ENCODE assay signal across 1 cellular context in the genomic region with DNA sequence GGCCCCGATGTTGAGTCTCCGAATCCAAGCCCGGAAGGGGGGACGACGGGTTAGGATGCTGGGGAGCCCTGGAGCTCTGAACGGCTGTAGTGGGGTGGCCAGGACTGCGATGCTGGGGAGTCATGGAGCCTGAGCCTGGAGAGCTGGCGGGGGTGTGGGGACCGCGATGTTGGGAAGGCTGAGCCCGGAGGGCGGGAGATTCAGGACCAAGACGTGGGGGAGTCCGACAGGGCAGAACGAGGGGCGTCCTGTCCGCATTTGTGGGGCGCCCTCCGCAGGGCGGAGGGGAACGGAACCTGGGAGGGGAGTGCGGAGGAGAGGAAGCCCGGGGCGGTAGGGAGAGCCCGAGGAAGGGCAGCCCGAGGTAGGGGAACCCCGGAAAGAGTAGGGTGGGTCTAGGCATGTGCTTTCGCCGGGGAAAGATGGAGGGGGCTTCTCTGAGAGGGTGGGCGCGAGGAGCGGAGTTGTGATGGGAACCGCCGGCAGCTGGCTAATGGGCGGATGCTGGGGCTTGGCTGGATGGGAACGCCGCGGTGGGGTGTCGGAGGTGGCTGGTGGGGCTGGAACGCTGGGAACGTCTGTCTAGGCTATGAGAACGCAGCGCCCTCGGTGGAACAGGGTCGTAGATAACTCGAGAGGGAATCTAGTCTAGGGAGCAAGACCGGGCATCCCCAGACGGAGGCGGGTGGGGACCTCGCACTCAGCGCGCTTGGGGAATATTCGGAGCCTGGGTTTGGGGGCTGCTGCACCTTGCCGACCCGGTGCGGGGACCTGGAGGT.
TF ChIP-seq lines count a peak whose summit lies in the region.

No MANE protein-coding gene starts in this region.

TF ChIP-seq in HepG2, 621 proteins besides CTCF, POLR2A, EP300 and RAD21 (continued from another document and continues in another):
- TF ChIP-seq ZNF672 (CRISPR knock-in tag; IDR thresholded peaks at IDR 0.05) (0 out of 2 replicates have a peak, but pooled peaks have one; percentile 70), ZNF543 (CRISPR knock-in tag; IDR thresholded peaks at IDR 0.05) (peak; percentile 53; the same call in 1 of the 2 replicates), ZFP82 (CRISPR knock-in tag; IDR thresholded peaks at IDR 0.05; ENCODE audit: borderline replicate concordance) (peak; percentile 81; the same call in 1 of the 2 replicates), ZSCAN31 (CRISPR knock-in tag; IDR thresholded peaks at IDR 0.05; ENCODE audit: low read depth) (peak; percentile 61; the same call in 1 of the 2 replicates), ZNF430 (CRISPR knock-in tag; IDR thresholded peaks at IDR 0.05) (peak; percentile 31; the same call in 1 of the 2 replicates), ZFP41 (CRISPR knock-in tag; IDR thresholded peaks at IDR 0.05; ENCODE audit: borderline replicate concordance) (0 out of 2 replicates have a peak, but pooled peaks have one; percentile 42), ZNF230 (CRISPR knock-in tag; IDR thresholded peaks at IDR 0.05) (0 out of 2 replicates have a peak, but pooled peaks have one; percentile 22), SOX6 (IDR thresholded peaks at IDR 0.05) (no peak), SOX6 (CRISPR knock-in tag; IDR thresholded peaks at IDR 0.05) (0 out of 2 replicates have a peak, but pooled peaks have one; percentile 21), ZNF782 (CRISPR knock-in tag; IDR thresholded peaks at IDR 0.05; ENCODE audit: borderline replicate concordance) (no peak), FOXA1 (IDR thresholded peaks at IDR 0.05) (no peak), FOXA1 (CRISPR knock-in tag; IDR thresholded peaks at IDR 0.05) (no peak), PHF8 (CRISPR knock-in tag; IDR thresholded peaks at IDR 0.05) (peak; percentile 62; the same call in 1 of the 2 replicates), FIP1L1 (IDR thresholded peaks at IDR 0.05; ENCODE audit: borderline replicate concordance, insufficient read depth, low read depth, low read length) (no peak), ZNF772 (CRISPR knock-in tag; IDR thresholded peaks at IDR 0.05) (peak; percentile 53), ZNF225 (CRISPR knock-in tag; IDR thresholded peaks at IDR 0.05) (peak; percentile 75; the same call in 1 of the 2 replicates), LCORL (IDR thresholded peaks at IDR 0.05) (no peak), LCORL (CRISPR knock-in tag; IDR thresholded peaks at IDR 0.05) (peak; percentile 63; the same call in 1 of the 2 replicates), PHF5A (CRISPR knock-in tag; IDR thresholded peaks at IDR 0.05; ENCODE audit: low read depth, unreplicated experiment) (no peak), ZNF776 (CRISPR knock-in tag; IDR thresholded peaks at IDR 0.05) (peak; percentile 13; the same call in 1 of the 2 replicates), ZNF138 (CRISPR knock-in tag; IDR thresholded peaks at IDR 0.05; ENCODE audit: low read depth) (peak; percentile 73; the same call in 1 of the 2 replicates), MTA1 (CRISPR knock-in tag; IDR thresholded peaks at IDR 0.05; ENCODE audit: borderline replicate concordance) (peak; percentile 22; the same call in 1 of the 2 replicates), ZNF558 (CRISPR knock-in tag; IDR thresholded peaks at IDR 0.05; ENCODE audit: borderline replicate concordance) (peak; percentile 72; the same call in 1 of the 2 replicates), PHF21A (CRISPR knock-in tag; IDR thresholded peaks at IDR 0.05) (peak; percentile 42; the same call in 1 of the 2 replicates), NONO (IDR thresholded peaks at IDR 0.05) (no peak), NONO (CRISPR knock-in tag; conservative IDR thresholded peaks at IDR 0.05) (0 out of 2 replicates have a peak, but pooled peaks have one; percentile 12), TCF12 (IDR thresholded peaks at IDR 0.05) (no peak), TCF12 (CRISPR knock-in tag; IDR thresholded peaks at IDR 0.05) (peak; percentile 29; the same call in 1 of the 2 replicates), SRY (CRISPR knock-in tag; IDR thresholded peaks at IDR 0.05) (0 out of 2 replicates have a peak, but pooled peaks have one; percentile 34), ZNF709 (CRISPR knock-in tag; IDR thresholded peaks at IDR 0.05) (0 out of 2 replicates have a peak, but pooled peaks have one; percentile 23)
- TF ChIP-seq, protein P1, sequence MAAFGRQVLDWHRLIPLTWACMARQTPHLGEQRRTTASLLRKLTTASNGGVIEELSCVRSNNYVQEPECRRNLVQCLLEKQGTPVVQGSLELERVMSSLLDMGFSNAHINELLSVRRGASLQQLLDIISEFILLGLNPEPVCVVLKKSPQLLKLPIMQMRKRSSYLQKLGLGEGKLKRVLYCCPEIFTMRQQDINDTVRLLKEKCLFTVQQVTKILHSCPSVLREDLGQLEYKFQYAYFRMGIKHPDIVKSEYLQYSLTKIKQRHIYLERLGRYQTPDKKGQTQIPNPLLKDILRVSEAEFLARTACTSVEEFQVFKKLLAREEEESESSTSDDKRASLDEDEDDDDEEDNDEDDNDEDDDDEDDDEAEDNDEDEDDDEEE (CRISPR knock-in tag; IDR thresholded peaks at IDR 0.05): no peak; the same call in 1 of the 2 replicates
- TF ChIP-seq, protein P2, sequence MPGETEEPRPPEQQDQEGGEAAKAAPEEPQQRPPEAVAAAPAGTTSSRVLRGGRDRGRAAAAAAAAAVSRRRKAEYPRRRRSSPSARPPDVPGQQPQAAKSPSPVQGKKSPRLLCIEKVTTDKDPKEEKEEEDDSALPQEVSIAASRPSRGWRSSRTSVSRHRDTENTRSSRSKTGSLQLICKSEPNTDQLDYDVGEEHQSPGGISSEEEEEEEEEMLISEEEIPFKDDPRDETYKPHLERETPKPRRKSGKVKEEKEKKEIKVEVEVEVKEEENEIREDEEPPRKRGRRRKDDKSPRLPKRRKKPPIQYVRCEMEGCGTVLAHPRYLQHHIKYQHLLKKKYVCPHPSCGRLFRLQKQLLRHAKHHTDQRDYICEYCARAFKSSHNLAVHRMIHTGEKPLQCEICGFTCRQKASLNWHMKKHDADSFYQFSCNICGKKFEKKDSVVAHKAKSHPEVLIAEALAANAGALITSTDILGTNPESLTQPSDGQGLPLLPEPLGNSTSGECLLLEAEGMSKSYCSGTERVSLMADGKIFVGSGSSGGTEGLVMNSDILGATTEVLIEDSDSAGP (CRISPR knock-in tag; IDR thresholded peaks at IDR 0.05; ENCODE audit: borderline replicate concordance): peak; percentile 22; the same call in 1 of the 2 replicates
- TF ChIP-seq, protein P3, sequence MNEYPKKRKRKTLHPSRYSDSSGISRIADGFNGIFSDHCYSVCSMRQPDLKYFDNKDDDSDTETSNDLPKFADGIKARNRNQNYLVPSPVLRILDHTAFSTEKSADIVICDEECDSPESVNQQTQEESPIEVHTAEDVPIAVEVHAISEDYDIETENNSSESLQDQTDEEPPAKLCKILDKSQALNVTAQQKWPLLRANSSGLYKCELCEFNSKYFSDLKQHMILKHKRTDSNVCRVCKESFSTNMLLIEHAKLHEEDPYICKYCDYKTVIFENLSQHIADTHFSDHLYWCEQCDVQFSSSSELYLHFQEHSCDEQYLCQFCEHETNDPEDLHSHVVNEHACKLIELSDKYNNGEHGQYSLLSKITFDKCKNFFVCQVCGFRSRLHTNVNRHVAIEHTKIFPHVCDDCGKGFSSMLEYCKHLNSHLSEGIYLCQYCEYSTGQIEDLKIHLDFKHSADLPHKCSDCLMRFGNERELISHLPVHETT (CRISPR knock-in tag; conservative IDR thresholded peaks at IDR 0.05): 0 out of 2 replicates have a peak, but pooled peaks have one; percentile 25
- TF ChIP-seq, protein P4, sequence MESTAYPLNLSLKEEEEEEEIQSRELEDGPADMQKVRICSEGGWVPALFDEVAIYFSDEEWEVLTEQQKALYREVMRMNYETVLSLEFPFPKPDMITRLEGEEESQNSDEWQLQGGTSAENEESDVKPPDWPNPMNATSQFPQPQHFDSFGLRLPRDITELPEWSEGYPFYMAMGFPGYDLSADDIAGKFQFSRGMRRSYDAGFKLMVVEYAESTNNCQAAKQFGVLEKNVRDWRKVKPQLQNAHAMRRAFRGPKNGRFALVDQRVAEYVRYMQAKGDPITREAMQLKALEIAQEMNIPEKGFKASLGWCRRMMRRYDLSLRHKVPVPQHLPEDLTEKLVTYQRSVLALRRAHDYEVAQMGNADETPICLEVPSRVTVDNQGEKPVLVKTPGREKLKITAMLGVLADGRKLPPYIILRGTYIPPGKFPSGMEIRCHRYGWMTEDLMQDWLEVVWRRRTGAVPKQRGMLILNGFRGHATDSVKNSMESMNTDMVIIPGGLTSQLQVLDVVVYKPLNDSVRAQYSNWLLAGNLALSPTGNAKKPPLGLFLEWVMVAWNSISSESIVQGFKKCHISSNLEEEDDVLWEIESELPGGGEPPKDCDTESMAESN (CRISPR knock-in tag; conservative IDR thresholded peaks at IDR 0.05): 0 out of 2 replicates have a peak, but pooled peaks have one; percentile 23
- TF ChIP-seq, protein P5, sequence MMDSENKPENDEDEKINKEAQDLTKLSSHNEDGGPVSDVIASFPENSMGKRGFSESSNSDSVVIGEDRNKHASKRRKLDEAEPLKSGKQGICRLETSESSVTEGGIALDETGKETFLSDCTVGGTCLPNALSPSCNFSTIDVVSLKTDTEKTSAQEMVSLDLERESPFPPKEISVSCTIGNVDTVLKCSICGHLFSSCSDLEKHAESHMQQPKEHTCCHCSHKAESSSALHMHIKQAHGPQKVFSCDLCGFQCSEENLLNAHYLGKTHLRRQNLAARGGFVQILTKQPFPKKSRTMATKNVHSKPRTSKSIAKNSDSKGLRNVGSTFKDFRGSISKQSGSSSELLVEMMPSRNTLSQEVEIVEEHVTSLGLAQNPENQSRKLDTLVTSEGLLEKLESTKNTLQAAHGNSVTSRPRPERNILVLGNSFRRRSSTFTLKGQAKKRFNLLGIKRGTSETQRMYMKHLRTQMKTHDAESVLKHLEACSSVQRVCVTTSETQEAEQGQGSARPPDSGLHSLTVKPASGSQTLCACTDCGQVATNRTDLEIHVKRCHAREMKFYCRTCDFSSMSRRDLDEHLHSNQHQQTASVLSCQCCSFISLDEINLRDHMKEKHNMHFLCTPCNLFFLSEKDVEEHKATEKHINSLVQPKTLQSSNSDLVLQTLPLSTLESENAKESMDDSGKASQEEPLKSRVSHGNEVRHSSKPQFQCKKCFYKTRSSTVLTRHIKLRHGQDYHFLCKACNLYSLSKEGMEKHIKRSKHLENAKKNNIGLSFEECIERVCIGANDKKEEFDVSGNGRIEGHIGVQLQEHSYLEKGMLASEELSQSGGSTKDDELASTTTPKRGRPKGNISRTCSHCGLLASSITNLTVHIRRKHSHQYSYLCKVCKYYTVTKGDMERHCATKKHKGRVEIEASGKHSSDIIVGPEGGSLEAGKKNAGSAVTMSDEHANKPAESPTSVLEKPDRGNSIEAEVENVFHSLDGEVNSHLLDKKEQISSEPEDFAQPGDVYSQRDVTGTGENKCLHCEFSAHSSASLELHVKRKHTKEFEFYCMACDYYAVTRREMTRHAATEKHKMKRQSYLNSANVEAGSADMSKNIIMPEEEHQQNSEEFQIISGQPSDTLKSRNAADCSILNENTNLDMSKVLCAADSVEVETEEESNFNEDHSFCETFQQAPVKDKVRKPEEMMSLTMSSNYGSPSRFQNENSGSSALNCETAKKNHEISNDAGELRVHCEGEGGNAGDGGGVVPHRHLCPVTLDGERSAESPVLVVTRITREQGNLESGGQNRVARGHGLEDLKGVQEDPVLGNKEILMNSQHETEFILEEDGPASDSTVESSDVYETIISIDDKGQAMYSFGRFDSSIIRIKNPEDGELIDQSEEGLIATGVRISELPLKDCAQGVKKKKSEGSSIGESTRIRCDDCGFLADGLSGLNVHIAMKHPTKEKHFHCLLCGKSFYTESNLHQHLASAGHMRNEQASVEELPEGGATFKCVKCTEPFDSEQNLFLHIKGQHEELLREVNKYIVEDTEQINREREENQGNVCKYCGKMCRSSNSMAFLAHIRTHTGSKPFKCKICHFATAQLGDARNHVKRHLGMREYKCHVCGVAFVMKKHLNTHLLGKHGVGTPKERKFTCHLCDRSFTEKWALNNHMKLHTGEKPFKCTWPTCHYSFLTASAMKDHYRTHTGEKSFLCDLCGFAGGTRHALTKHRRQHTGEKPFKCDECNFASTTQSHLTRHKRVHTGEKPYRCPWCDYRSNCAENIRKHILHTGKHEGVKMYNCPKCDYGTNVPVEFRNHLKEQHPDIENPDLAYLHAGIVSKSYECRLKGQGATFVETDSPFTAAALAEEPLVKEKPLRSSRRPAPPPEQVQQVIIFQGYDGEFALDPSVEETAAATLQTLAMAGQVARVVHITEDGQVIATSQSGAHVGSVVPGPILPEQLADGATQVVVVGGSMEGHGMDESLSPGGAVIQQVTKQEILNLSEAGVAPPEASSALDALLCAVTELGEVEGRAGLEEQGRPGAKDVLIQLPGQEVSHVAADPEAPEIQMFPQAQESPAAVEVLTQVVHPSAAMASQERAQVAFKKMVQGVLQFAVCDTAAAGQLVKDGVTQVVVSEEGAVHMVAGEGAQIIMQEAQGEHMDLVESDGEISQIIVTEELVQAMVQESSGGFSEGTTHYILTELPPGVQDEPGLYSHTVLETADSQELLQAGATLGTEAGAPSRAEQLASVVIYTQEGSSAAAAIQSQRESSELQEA (CRISPR knock-in tag; IDR thresholded peaks at IDR 0.05; ENCODE audit: not compliant biosample characterization): no peak
- TF ChIP-seq, protein P6, sequence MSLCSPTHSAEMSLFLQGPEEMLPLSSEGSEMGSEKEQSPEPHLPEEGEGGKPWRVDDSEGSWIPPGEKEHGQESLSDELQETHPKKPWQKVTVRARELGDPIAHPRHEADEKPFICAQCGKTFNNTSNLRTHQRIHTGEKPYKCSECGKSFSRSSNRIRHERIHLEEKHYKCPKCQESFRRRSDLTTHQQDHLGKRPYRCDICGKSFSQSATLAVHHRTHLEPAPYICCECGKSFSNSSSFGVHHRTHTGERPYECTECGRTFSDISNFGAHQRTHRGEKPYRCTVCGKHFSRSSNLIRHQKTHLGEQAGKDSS (CRISPR knock-in tag; IDR thresholded peaks at IDR 0.05; ENCODE audit: borderline replicate concordance, low read depth): no peak
- TF ChIP-seq, protein P7, sequence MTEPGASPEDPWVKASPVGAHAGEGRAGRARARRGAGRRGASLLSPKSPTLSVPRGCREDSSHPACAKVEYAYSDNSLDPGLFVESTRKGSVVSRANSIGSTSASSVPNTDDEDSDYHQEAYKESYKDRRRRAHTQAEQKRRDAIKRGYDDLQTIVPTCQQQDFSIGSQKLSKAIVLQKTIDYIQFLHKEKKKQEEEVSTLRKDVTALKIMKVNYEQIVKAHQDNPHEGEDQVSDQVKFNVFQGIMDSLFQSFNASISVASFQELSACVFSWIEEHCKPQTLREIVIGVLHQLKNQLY (CRISPR knock-in tag; IDR thresholded peaks at IDR 0.05): no peak
- TF ChIP-seq, protein P8, sequence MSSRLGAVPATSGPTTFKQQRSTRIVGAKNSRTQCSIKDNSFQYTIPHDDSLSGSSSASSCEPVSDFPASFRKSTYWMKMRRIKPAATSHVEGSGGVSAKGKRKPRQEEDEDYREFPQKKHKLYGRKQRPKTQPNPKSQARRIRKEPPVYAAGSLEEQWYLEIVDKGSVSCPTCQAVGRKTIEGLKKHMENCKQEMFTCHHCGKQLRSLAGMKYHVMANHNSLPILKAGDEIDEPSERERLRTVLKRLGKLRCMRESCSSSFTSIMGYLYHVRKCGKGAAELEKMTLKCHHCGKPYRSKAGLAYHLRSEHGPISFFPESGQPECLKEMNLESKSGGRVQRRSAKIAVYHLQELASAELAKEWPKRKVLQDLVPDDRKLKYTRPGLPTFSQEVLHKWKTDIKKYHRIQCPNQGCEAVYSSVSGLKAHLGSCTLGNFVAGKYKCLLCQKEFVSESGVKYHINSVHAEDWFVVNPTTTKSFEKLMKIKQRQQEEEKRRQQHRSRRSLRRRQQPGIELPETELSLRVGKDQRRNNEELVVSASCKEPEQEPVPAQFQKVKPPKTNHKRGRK (CRISPR knock-in tag; IDR thresholded peaks at IDR 0.05): peak; percentile 15; the same call in 1 of the 2 replicates
- TF ChIP-seq, protein P9, sequence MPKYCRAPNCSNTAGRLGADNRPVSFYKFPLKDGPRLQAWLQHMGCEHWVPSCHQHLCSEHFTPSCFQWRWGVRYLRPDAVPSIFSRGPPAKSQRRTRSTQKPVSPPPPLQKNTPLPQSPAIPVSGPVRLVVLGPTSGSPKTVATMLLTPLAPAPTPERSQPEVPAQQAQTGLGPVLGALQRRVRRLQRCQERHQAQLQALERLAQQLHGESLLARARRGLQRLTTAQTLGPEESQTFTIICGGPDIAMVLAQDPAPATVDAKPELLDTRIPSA (CRISPR knock-in tag; IDR thresholded peaks at IDR 0.05; ENCODE audit: borderline replicate concordance): 0 out of 2 replicates have a peak, but pooled peaks have one; percentile 20
